ENCODE assay signal across 30 cellular contexts in genomic region chr6:137424243-137424642, GRCh38.
DNase-seq lines count a peak whose midpoint lies in the region; ATAC-seq and TF ChIP-seq lines count a peak whose summit lies in the region.
"Had no signal": no experiment of that assay in that cellular context is flagged by ENCODE, and none has a peak within 500 bp of the region (broad histone marks: within the 10 kb centered on the region; RNA-seq: fewer than 3 reads in every experiment).

No MANE protein-coding gene starts in this region.

- TF ChIP-seq CTCF in CD8-positive, alpha-beta T cell (IDR thresholded peaks at IDR 0.05): no peak
- TF ChIP-seq CTCF in GM23338 (conservative IDR thresholded peaks at IDR 0.05; ENCODE audit: low read depth in 2 of 2): no peak
- no peak for TF ChIP-seq CTCF in OCI-LY7 (conservative IDR thresholded peaks at IDR 0.05; ENCODE audit: low read length)
- no peak for TF ChIP-seq CTCF in left ventricle myocardium inferior (IDR thresholded peaks at IDR 0.05; ENCODE audit: borderline replicate concordance)

- H3K27me3 ChIP-seq in CD8-positive, alpha-beta T cell (ENCODE audit: insufficient read depth, low read length): no peaks in the 10 kb centered on the region
- H3K27me3 ChIP-seq in GM23338 (ENCODE audit: insufficient read depth): no peaks in the 10 kb centered on the region
- H3K27me3 ChIP-seq in iPS-18a (ENCODE audit: control insufficient read depth, insufficient read depth, low read length): no peaks in the 10 kb centered on the region
- H3K27me3 ChIP-seq in left ventricle myocardium inferior (ENCODE audit: low read depth): peaks cover 29% of the 10 kb centered on the region
- H3K27me3 ChIP-seq: ascending aorta, cardiac muscle cell, esophagus squamous epithelium, sigmoid colon had no signal

- peak overlapping the region; percentile 50 for H3K9ac ChIP-seq in iPS-18a (ENCODE audit: low read length)

- no TSS peak for BruUV-seq in OCI-LY7 (replicated peaks; lab: Mats Ljungman, UMichigan)

- H3K36me3 Mint-ChIP-seq in CD8-positive, alpha-beta T cell: no peaks in the 10 kb centered on the region
- H3K36me3 Mint-ChIP-seq in GM23338 (ENCODE audit: low read depth): no peaks in the 10 kb centered on the region
- H3K36me3 Mint-ChIP-seq: stimulated activated naive B cell treated with anti-CD40 and anti-IgM and Interleukin-4, amounts not matched to agents 10 μg/mL and 1 μg/mL and 100 μg/mL, for 72 hours had no signal

- CTCF ChIA-PET in CD8-positive, alpha-beta T cell (lab: Charles Lee): interaction anchor here (0.7 to 2.3 kb wide), 4 partner anchors 9 to 330 kb away, joined by 3 to 10 read pairs (median 6); no protein-coding TSS in a partner anchor
- CTCF ChIA-PET in OCI-LY7 (lab: Charles Lee; ENCODE audit: unreplicated experiment): no interaction called here

- no peak overlapping the region for H2AFZ ChIP-seq in GM23338
- peak overlapping the region; percentile 83 for H2AFZ ChIP-seq in OCI-LY7 (ENCODE audit: low read length)
- H2AFZ ChIP-seq: PC-9 had no signal

- H3K4me3 ChIP-seq in CD8-positive, alpha-beta T cell (ENCODE audit: low read depth, low read length): no peak overlapping the region
- H3K4me3 ChIP-seq in GM23338 (peak overlapping the region; percentile 25), OCI-LY7 (ENCODE audit: low read depth, low read length, poor library complexity, severe bottlenecking) (peak overlapping the region; percentile 39), iPS-18a (ENCODE audit: low read length) (peak overlapping the region; percentile 40), left ventricle myocardium inferior (no peak overlapping the region)
- H3K4me3 ChIP-seq: ascending aorta, cardiac muscle cell, coronary artery, esophagus squamous epithelium, HAP-1, PC-9, prostate gland, sigmoid colon had no signal

- no peaks in the 10 kb centered on the region for H3K79me2 ChIP-seq in GM23338 (replicated peaks; ENCODE audit: insufficient read depth)
- no peaks in the 10 kb centered on the region for H3K79me2 ChIP-seq in OCI-LY7 (ENCODE audit: insufficient read depth, low read depth, low read length)

- H3K9me3 ChIP-seq in CD8-positive, alpha-beta T cell (ENCODE audit: low read length): no peaks in the 10 kb centered on the region
- H3K9me3 ChIP-seq in OCI-LY7 (ENCODE audit: low read length): peaks cover 10% of the 10 kb centered on the region; the same call in 1 of the 2 replicates
- H3K9me3 ChIP-seq in iPS-18a (ENCODE audit: control insufficient read depth, low read depth, low read length): no peaks in the 10 kb centered on the region
- H3K9me3 ChIP-seq in left ventricle myocardium inferior (replicated peaks): no peaks in the 10 kb centered on the region
- H3K9me3 ChIP-seq: ascending aorta, esophagus squamous epithelium, HAP-1, prostate gland, sigmoid colon had no signal

- ATAC-seq in CD8-positive, alpha-beta T cell: no peak
- ATAC-seq in GM23338 (peak; percentile 27), HG02970 (IDR thresholded peaks at IDR 0.05; ENCODE audit: low FRiP score, unreplicated experiment) (no peak)
- ATAC-seq: activated naive CD4-positive, alpha-beta T cell treated with anti-CD3 and anti-CD28 coated beads, Interleukin-2, amount 50 U/mL, for 72 hours; Right ventricle myocardium inferior; SK-N-SH treated with all-trans-retinoic acid at 6 μM for 48 hours had no signal

- no peaks in the 10 kb centered on the region for H3K36me3 ChIP-seq in CD8-positive, alpha-beta T cell (ENCODE audit: insufficient read depth, low read length)
- H3K36me3 ChIP-seq in GM23338 (ENCODE audit: insufficient read depth): no peaks in the 10 kb centered on the region
- no peaks in the 10 kb centered on the region; the same call in 1 of the 2 replicates for H3K36me3 ChIP-seq in OCI-LY7 (ENCODE audit: insufficient read depth, low read length)
- no peaks in the 10 kb centered on the region for H3K36me3 ChIP-seq in iPS-18a (ENCODE audit: control insufficient read depth, low read depth, low read length)
- no peaks in the 10 kb centered on the region for H3K36me3 ChIP-seq in left ventricle myocardium inferior
- H3K36me3 ChIP-seq: ascending aorta, cardiac muscle cell, esophagus squamous epithelium, HAP-1, prostate gland, sigmoid colon, WERI-Rb-1 had no signal

- DNase-seq in CD8-positive, alpha-beta T cell: no peak
- DNase-seq in GM23338 (ENCODE audit: low spot score) (peak; percentile 17), OCI-LY7 (ENCODE audit: low spot score) (peak; percentile 74), left ventricle myocardium inferior (no peak)
- DNase-seq in effector CD4-positive, alpha-beta T cell: no peak
- DNase-seq: activated CD4-positive, alpha-beta T cell treated with anti-CD3 and anti-CD28 coated beads, Interleukin-2, amount 50 U/mL, for 1 hour; CD4-positive, alpha-beta T cell; esophagus squamous epithelium; foreskin melanocyte; mesendoderm; NCI-H1436 treated with DMSO at 0.1 percent for 48 hours; NCI-H2107; NCI-H446 treated with DMSO at 0.1 percent for 48 hours; nucleus accumbens; PC-9; sigmoid colon; stimulated activated CD4-positive, alpha-beta T cell treated with anti-CD3 and anti-CD28 coated beads, Interleukin-4, amount 100 ng/mL, for 4 hours; stimulated activated naive B cell treated with anti-CD40 and anti-IgM and Interleukin-4, amounts not matched to agents 10 μg/mL and 1 μg/mL and 100 μg/mL, for 72 hours; WERI-Rb-1 had no signal

- H3K9me2 ChIP-seq in GM23338 (ENCODE audit: insufficient read depth): no peaks in the 10 kb centered on the region
- H3K9me2 ChIP-seq in OCI-LY7 (ENCODE audit: insufficient read depth, low read length): no peaks in the 10 kb centered on the region

- H3K27me3 Mint-ChIP-seq in CD8-positive, alpha-beta T cell (ENCODE audit: low read depth): no peaks in the 10 kb centered on the region
- peaks cover 5% of the 10 kb centered on the region for H3K27me3 Mint-ChIP-seq in GM23338 (ENCODE audit: insufficient read depth, low read depth, poor library complexity)
- H3K27me3 Mint-ChIP-seq: CD4-positive, alpha-beta T cell; stimulated activated naive B cell treated with anti-CD40 and anti-IgM and Interleukin-4, amounts not matched to agents 10 μg/mL and 1 μg/mL and 100 μg/mL, for 72 hours had no signal

- peaks cover 23% of the 10 kb centered on the region for H3K4me1 Mint-ChIP-seq in CD8-positive, alpha-beta T cell (ENCODE audit: low read depth)
- H3K4me1 Mint-ChIP-seq in GM23338: peaks cover 38% of the 10 kb centered on the region

- POLR2A ChIA-PET in CD8-positive, alpha-beta T cell (lab: Charles Lee): no interaction called here
- POLR2A ChIA-PET in OCI-LY7 (lab: Charles Lee): interaction anchor here (0.7 to 2.0 kb wide), 4 partner anchors 12 to 211 kb away, joined by 3 to 4 read pairs (median 4); no protein-coding TSS in a partner anchor

- H4K20me1 ChIP-seq in GM23338 (replicated peaks; ENCODE audit: insufficient read depth): no peaks in the 10 kb centered on the region
- H4K20me1 ChIP-seq in OCI-LY7 (ENCODE audit: insufficient read depth, low read length): no peaks in the 10 kb centered on the region

- no peak overlapping the region for H3K4me3 Mint-ChIP-seq in CD8-positive, alpha-beta T cell
- peak overlapping the region; percentile 46; the same call in 2 of the 3 replicates for H3K4me3 Mint-ChIP-seq in GM23338
- H3K4me3 Mint-ChIP-seq: activated T-helper 1 cell treated with anti-CD3 and anti-CD28 coated beads, Interleukin-12 subunit alpha, Interleukin-12 subunit beta, Interleukin-2, Interleukin-4 antibody, amounts not matched to agents 30 ng/mL and 10 ng/mL and 1 ng/mL, durations not matched to agents 14 hours and 24 hours and 36 hours; CD4-positive, alpha-beta T cell had no signal

- peaks cover 12% of the 10 kb centered on the region for H3K4me1 ChIP-seq in CD8-positive, alpha-beta T cell (ENCODE audit: insufficient read depth, low read length)
- H3K4me1 ChIP-seq in GM23338 (ENCODE audit: insufficient read depth): peaks cover 23% of the 10 kb centered on the region
- H3K4me1 ChIP-seq in OCI-LY7 (ENCODE audit: insufficient read depth, low read length, poor library complexity, severe bottlenecking): peaks cover 51% of the 10 kb centered on the region
- peaks cover 27% of the 10 kb centered on the region for H3K4me1 ChIP-seq in iPS-18a (ENCODE audit: control insufficient read depth, low read depth, low read length)
- no peaks in the 10 kb centered on the region for H3K4me1 ChIP-seq in left ventricle myocardium inferior
- H3K4me1 ChIP-seq: ascending aorta, esophagus squamous epithelium, prostate gland, sigmoid colon had no signal

- no peak overlapping the region for H3K27ac ChIP-seq in CD8-positive, alpha-beta T cell (ENCODE audit: low read depth, low read length)
- peak overlapping the region; percentile 94 for H3K27ac ChIP-seq in GM23338 (ENCODE audit: low read depth)
- peak overlapping the region; percentile 65 for H3K27ac ChIP-seq in OCI-LY7 (ENCODE audit: low read depth, low read length, poor library complexity, severe bottlenecking)
- peak overlapping the region; percentile 73 for H3K27ac ChIP-seq in iPS-18a (ENCODE audit: low read length)
- H3K27ac ChIP-seq in left ventricle myocardium inferior (replicated peaks): no peak overlapping the region
- H3K27ac ChIP-seq: ascending aorta, cardiac muscle cell, coronary artery, esophagus squamous epithelium, PC-9, prostate gland, sigmoid colon, WERI-Rb-1 had no signal

- peak overlapping the region; percentile 44 for H3K4me2 ChIP-seq in GM23338
- H3K4me2 ChIP-seq in OCI-LY7 (ENCODE audit: low read length): peak overlapping the region; percentile 68
- H3K4me2 ChIP-seq: PC-9 had no signal

- H3F3A ChIP-seq in GM23338 (replicated peaks; ENCODE audit: low read depth): no peaks in the 10 kb centered on the region

- H3K27ac Mint-ChIP-seq in CD8-positive, alpha-beta T cell: peak overlapping the region; percentile 11
- peak overlapping the region; percentile 74 for H3K27ac Mint-ChIP-seq in GM23338
- H3K27ac Mint-ChIP-seq: activated naive CD4-positive, alpha-beta T cell treated with anti-CD3 and anti-CD28 coated beads, Interleukin-2, amount 50 U/mL, for 72 hours; activated T-helper 1 cell treated with anti-CD3 and anti-CD28 coated beads, Interleukin-12 subunit alpha, Interleukin-12 subunit beta, Interleukin-2, Interleukin-4 antibody, amounts not matched to agents 30 ng/mL and 10 ng/mL and 1 ng/mL, durations not matched to agents 14 hours and 24 hours and 36 hours; CD4-positive, alpha-beta T cell; stimulated activated naive B cell treated with anti-CD40 and anti-IgM and Interleukin-4, amounts not matched to agents 10 μg/mL and 1 μg/mL and 100 μg/mL, for 72 hours had no signal

- intact Hi-C loops in CD8-positive, alpha-beta T cell (cut with DNase I, micrococcal nuclease): no loop called here
- intact Hi-C loops in OCI-LY7 (cut with micrococcal nuclease; ENCODE audit: unreplicated experiment) (loop anchor here (10.0 kb wide), 1 partner anchor 329 kb away; no protein-coding TSS in a partner anchor), left ventricle myocardium inferior (cut with micrococcal nuclease) (no loop called here)

- H3K9me3 Mint-ChIP-seq in CD8-positive, alpha-beta T cell: no peaks in the 10 kb centered on the region
- no peaks in the 10 kb centered on the region for H3K9me3 Mint-ChIP-seq in GM23338
- H3K9me3 Mint-ChIP-seq: activated T-helper 1 cell treated with anti-CD3 and anti-CD28 coated beads, Interleukin-12 subunit alpha, Interleukin-12 subunit beta, Interleukin-2, Interleukin-4 antibody, amounts not matched to agents 30 ng/mL and 10 ng/mL and 1 ng/mL, durations not matched to agents 14 hours and 24 hours and 36 hours; CD4-positive, alpha-beta T cell; stimulated activated naive B cell treated with anti-CD40 and anti-IgM and Interleukin-4, amounts not matched to agents 10 μg/mL and 1 μg/mL and 100 μg/mL, for 72 hours had no signal

Comparison
In these comparisons a context has a peak if more than half of its experiments do, and no peak if none do; other contexts are left out.
1. DNase-seq: peak in GM23338 (single experiment) and OCI-LY7 (single experiment); none in CD8-positive, alpha-beta T cell (0 of 7), effector CD4-positive, alpha-beta T cell (single experiment) and left ventricle myocardium inferior (single experiment).
2. H3K27ac ChIP-seq: peak in GM23338 (single experiment), OCI-LY7 (single experiment) and iPS-18a (single experiment); none in CD8-positive, alpha-beta T cell (single experiment) and left ventricle myocardium inferior (single experiment).
3. H3K4me3 ChIP-seq: peak in GM23338 (single experiment), OCI-LY7 (single experiment) and iPS-18a (single experiment); none in CD8-positive, alpha-beta T cell (single experiment) and left ventricle myocardium inferior (single experiment).